24 cellular contexts compared by ENCODE assay signal in the genomic region with DNA sequence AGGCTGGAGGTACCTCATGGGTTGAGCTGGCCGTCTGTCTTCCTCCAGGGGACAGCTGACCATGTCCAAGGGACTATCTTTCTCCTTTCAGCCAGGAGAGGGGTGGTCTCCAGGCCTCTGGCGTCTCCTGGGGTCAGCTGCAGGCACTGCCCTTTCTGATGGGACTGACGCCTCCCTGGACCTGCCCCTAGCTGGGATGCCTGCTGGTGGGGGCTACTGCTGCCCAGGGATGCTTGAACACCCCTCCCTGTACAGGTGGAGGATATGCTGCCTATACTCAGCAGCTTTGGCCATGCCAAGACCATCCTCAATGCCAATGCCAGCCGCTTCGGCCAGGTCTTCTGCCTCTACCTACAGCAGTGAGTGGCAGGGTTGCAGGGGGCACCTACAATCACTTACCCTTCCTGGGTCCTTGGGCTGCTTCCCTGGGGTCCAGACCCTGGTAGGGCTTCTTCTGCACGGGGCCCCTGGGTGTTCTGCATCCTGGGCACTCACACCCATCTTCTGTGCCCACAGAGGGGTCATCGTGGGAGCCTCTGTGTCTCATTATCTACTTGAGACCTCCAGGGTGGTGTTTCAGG. TPM values are rescaled to one million over a fixed set of nuclear protein-coding genes. Genes with fewer than 3 reads are reported as not detected.
"Had no signal": no experiment of that assay in that cellular context is flagged by ENCODE, and none has a peak within 500 bp of the region (broad histone marks: within the 10 kb centered on the region; RNA-seq: fewer than 3 reads in every experiment).

No MANE protein-coding gene starts in this region.

- DNase-seq: activated CD4-positive, alpha-beta T cell treated with anti-CD3 and anti-CD28 coated beads, Interleukin-2, amount 10 ng/mL, durations not matched to agents 24 days and 14 days; activated CD4-positive, alpha-beta T cell treated with anti-CD3 and anti-CD28 coated beads, Interleukin-2, amount 50 U/mL, for 48 hours; activated CD4-positive, CD25-positive, alpha-beta regulatory T cell treated with anti-CD3 and anti-CD28 coated beads, Interleukin-2, amount 50 U/mL, for 72 hours; activated CD8-positive, alpha-beta memory T cell treated with anti-CD3 and anti-CD28 coated beads, Interleukin-2, amount 10 ng/mL, durations not matched to agents 7 days and 5 days; activated effector memory CD4-positive, alpha-beta T cell treated with Interleukin-2 at 50 U/mL for 16 hours; activated naive CD4-positive, alpha-beta T cell; activated T-cell treated with anti-CD3 and anti-CD28 coated beads, Interleukin-2, amount 50 U/mL, for 24 hours; aorta; MG63; MV-4-11; NCI-H1092 treated with DMSO at 0.1 percent for 48 hours; NCI-H1417 treated with DMSO at 0.1 percent for 48 hours; NCI-H1694 treated with DMSO at 0.1 percent for 48 hours; NCI-H2029 treated with DMSO at 0.1 percent for 48 hours; NCI-H345; NCI-H510A; NCI-H526 treated with DMSO at 0.1 percent for 48 hours; NCI-H82; SHP77 had no signal

- H3K27me3 ChIP-seq: breast epithelium, MG63 had no signal

- H3K36me3 ChIP-seq: breast epithelium, MG63 had no signal

- ATAC-seq: activated CD8-positive, alpha-beta memory T cell treated with anti-CD3 and anti-CD28 coated beads, Interleukin-2, amount 10 ng/mL, durations not matched to agents 7 days and 5 days; WTC11 had no signal

- H3K27ac ChIP-seq: breast epithelium had no signal

- H3K9me3 ChIP-seq: breast epithelium, MG63 had no signal

- H3K4me3 ChIP-seq: breast epithelium, MG63 had no signal

RNA-seq across cellular contexts. Expression of a gene that starts 4.2 kb away (rescaled TPM):
- total RNA-seq: RPMI7951 had no signal

RNA-seq across cellular contexts. Expression of a gene that starts 41.4 kb away (rescaled TPM):
- total RNA-seq: activated T-helper 1 cell treated with anti-CD3 and anti-CD28 coated beads, Interleukin-12 subunit alpha, Interleukin-12 subunit beta, Interleukin-2, Interleukin-4 antibody, amounts not matched to agents 30 ng/mL and 10 ng/mL and 1 ng/mL, durations not matched to agents 14 hours and 24 hours and 36 hours; RPMI7951; SK-MEL-5; WTC11 had no signal
